In the genomic region with DNA sequence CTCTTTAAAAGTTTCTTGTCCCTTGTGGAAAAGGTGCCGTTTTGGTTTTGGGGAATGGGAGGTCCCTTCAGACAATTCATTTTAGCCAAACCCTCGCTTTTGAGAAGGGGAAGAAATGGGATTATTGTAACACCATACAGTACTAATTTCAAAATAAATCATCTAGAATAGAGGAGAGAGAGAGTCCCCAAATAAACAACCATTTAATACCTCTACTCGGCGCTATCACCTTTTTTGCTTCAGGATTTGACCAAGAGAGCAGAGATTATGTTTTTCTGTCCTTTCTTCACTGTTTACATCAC, we compare ENCODE assay signal across 8 cellular contexts. TPM values are rescaled to one million over a fixed set of nuclear protein-coding genes. Genes with fewer than 3 reads are reported as not detected.
A peak's percentile ranks its signal among the peaks of the same experiment; 100 is the strongest.
DNase-seq lines count a peak whose midpoint lies in the region; ATAC-seq and TF ChIP-seq lines count a peak whose summit lies in the region.

No MANE protein-coding gene starts in this region.

- H3K27me3 ChIP-seq in HUES6 (ENCODE audit: control insufficient read depth, insufficient read depth, low read length) (no peaks in the 10 kb centered on the region), muscle layer of duodenum (ENCODE audit: low read depth, low read length) (no peaks in the 10 kb centered on the region)

- H3K27ac ChIP-seq in 22Rv1 (peak overlapping the region; percentile 78), HUES6 (ENCODE audit: low read depth, low read length) (peak overlapping the region; percentile 75; the same call in 1 of the 2 replicates), caudate nucleus (ENCODE audit: low read depth, low read length) (peak overlapping the region; percentile 98), muscle layer of duodenum (ENCODE audit: low read length) (peak overlapping the region; percentile 97)

- DNase-seq in caudate nucleus (lab: John Stamatoyannopoulos, UW) (no peak), NCI-H69 (lab: John Stamatoyannopoulos, UW) (no peak), left colon (no peak)

- intact Hi-C loops in left colon (cut with DNase I, micrococcal nuclease), result no loop called here

- ATAC-seq in HG02588 (IDR thresholded peaks at IDR 0.05; ENCODE audit: unreplicated experiment), result no peak
- no peak for ATAC-seq in GM21390 (IDR thresholded peaks at IDR 0.05; ENCODE audit: unreplicated experiment)
- ATAC-seq in left colon, result no peak

- H3K4me3 ChIP-seq in HUES6 (ENCODE audit: low read depth, low read length) (peak overlapping the region; percentile 92), muscle layer of duodenum (ENCODE audit: low read depth in 1 of 2, low read length in 2 of 2) (peak overlapping the region; percentile 88 to 96)

- TF ChIP-seq CTCF in 22Rv1 (IDR thresholded peaks at IDR 0.05), result no peak

- H3K9me3 ChIP-seq in HUES6 (ENCODE audit: control insufficient read depth, insufficient read depth, low read depth, low read length) (no peaks in the 10 kb centered on the region), muscle layer of duodenum (ENCODE audit: control insufficient read depth in 1 of 2, low read length in 2 of 2) (no peaks in the 10 kb centered on the region)

- H3K36me3 ChIP-seq in HUES6 (ENCODE audit: control insufficient read depth, insufficient read depth, low read length) (no peaks in the 10 kb centered on the region), muscle layer of duodenum (ENCODE audit: control insufficient read depth in 1 of 2, insufficient read depth in 2 of 2, low read length in 2 of 2) (no peaks in the 10 kb centered on the region)

- H3K4me1 ChIP-seq in HUES6 (ENCODE audit: control insufficient read depth, insufficient read depth, low read length) (peaks cover 15% of the 10 kb centered on the region), muscle layer of duodenum (ENCODE audit: control insufficient read depth in 1 of 2, insufficient read depth in 2 of 2, low read length in 2 of 2) (peaks cover 9 to 36% of the 10 kb centered on the region in 2 donors)

- peak overlapping the region; percentile 92 for H3K9ac ChIP-seq in HUES6 (ENCODE audit: low read length)

RNA-seq across cellular contexts. Expression of a gene that starts 0.8 kb away (rescaled TPM):
- 10 to 100 TPM; 34.9 to 37.8 TPM for total RNA-seq in left colon
